Comparison of ENCODE assay signal across 21 cellular contexts in genomic region chr10:112827091-112827490, GRCh38.
A peak's percentile ranks its signal among the peaks of the same experiment; 100 is the strongest.
DNase-seq lines count a peak whose midpoint lies in the region; ATAC-seq, FAIRE-seq and TF ChIP-seq lines count a peak whose summit lies in the region.
"Had no signal": no experiment of that assay in that cellular context is flagged by ENCODE, and none has a peak within 500 bp of the region (broad histone marks: within the 10 kb centered on the region; RNA-seq: fewer than 3 reads in every experiment).

No MANE protein-coding gene starts in this region.

- no peak overlapping the region for H3K14ac ChIP-seq in neuronal stem cell (ENCODE audit: low read length)

- WGBS in GM12878 (ENCODE audit: insufficient coverage, insufficient replicate concordance, low lambda C conversion rate, missing lambda C conversion rate), result 91% methylated on average over 14 of the region's 14 CpGs
- WGBS in neuronal stem cell (ENCODE audit: extremely low coverage in 2 of 2, insufficient read length in 2 of 2, insufficient replicate concordance in 1 of 2), 2 donors, result no CpG with 5 or more reads among the region's 14 CpGs
- WGBS in SK-N-SH (ENCODE audit: low lambda C conversion rate), result 98% methylated on average over 14 of the region's 14 CpGs
- 94% methylated on average over 14 of the region's 14 CpGs for WGBS in esophagus muscularis mucosa

- no peak overlapping the region for H3K23ac ChIP-seq in neuronal stem cell (ENCODE audit: low read depth, low read length, poor library complexity)

- SMC1A ChIA-PET in GM12878 (lab: Charles Lee; ENCODE audit: uncharacterized antibody, unreplicated experiment), result no interaction called here

- H3K4me1 ChIP-seq in Panc1 (ENCODE audit: control insufficient read depth, insufficient read depth, low read length) (no peaks in the 10 kb centered on the region), GM12878 (ENCODE audit: control insufficient read depth, insufficient read depth, low read length) (no peaks in the 10 kb centered on the region), neuronal stem cell (ENCODE audit: control insufficient read depth in 2 of 2, insufficient read depth in 1 of 2, low read depth in 1 of 2, low read length in 2 of 2) (peaks cover 3 to 5% of the 10 kb centered on the region in 2 donors), SK-N-SH (ENCODE audit: control insufficient read depth in 1 of 2, insufficient read depth in 2 of 2, low read depth in 1 of 2, low read length in 1 of 2) (peaks cover 0 to 13% of the 10 kb centered on the region in 2 experiments; a peak in 2 of 4 replicates), esophagus muscularis mucosa (no peaks in the 10 kb centered on the region)
- H3K4me1 ChIP-seq: Caco-2 had no signal

- TF ChIP-seq EP300 in GM12878 (IDR thresholded peaks at IDR 0.05; ENCODE audit: borderline replicate concordance in 1 of 2, control insufficient read depth in 1 of 2, low read depth in 2 of 2, low read length in 2 of 2) (no peak), SK-N-SH (IDR thresholded peaks at IDR 0.05; ENCODE audit: borderline replicate concordance in 1 of 2, low read depth in 1 of 2, low read length in 1 of 2) (no peak), esophagus muscularis mucosa (IDR thresholded peaks at IDR 0.05) (no peak)

- H4K8ac ChIP-seq in neuronal stem cell (ENCODE audit: low read depth, low read length), result no peak overlapping the region

- no peak for TF ChIP-seq RAD21 in GM12878 (IDR thresholded peaks at IDR 0.05; ENCODE audit: insufficient read depth, low read depth, low read length)
- TF ChIP-seq RAD21 in SK-N-SH (IDR thresholded peaks at IDR 0.05; ENCODE audit: low read length), result no peak

- H3K9ac ChIP-seq in GM12878 (ENCODE audit: control insufficient read depth, insufficient read depth, low read length) (no peak overlapping the region), neuronal stem cell (ENCODE audit: low read depth, low read length, poor library complexity) (no peak overlapping the region), SK-N-SH (no peak overlapping the region)
- H3K9ac ChIP-seq: BLaER1 treated with 17β-estradiol and CSF1 and Interleukin-3, amounts not matched to agents 10 nM and 100 nM had no signal

- BruUV-seq in Panc1 (replicated peaks; lab: Mats Ljungman, UMichigan) (TSS peak; percentile 29), GM12878 (replicated peaks; lab: Mats Ljungman, UMichigan) (no TSS peak)

- H2AFZ ChIP-seq in GM12878 (ENCODE audit: control insufficient read depth, low read depth, low read length) (no peak overlapping the region), neuronal stem cell (ENCODE audit: low read length) (no peak overlapping the region), SK-N-SH (ENCODE audit: low read depth) (no peak overlapping the region)

- H3K79me2 ChIP-seq in GM12878 (ENCODE audit: control insufficient read depth, insufficient read depth, low read length) (no peaks in the 10 kb centered on the region), SK-N-SH (ENCODE audit: insufficient read depth) (no peaks in the 10 kb centered on the region)

- H4K91ac ChIP-seq in neuronal stem cell (ENCODE audit: low read depth, low read length, poor library complexity), result no peak overlapping the region

- TF ChIP-seq POLR2A in GM12878 (IDR thresholded peaks at IDR 0.05; ENCODE audit: low read depth, low read length) (no peak), esophagus muscularis mucosa (IDR thresholded peaks at IDR 0.05; ENCODE audit: low read depth) (no peak)

- no peak overlapping the region for H2AK5ac ChIP-seq in neuronal stem cell (ENCODE audit: low read depth, low read length)

- no peak overlapping the region for H2BK5ac ChIP-seq in neuronal stem cell (ENCODE audit: low read length)

- no peaks in the 10 kb centered on the region for H3K9me2 ChIP-seq in SK-N-SH

- no peaks in the 10 kb centered on the region for H3F3A ChIP-seq in SK-N-SH (replicated peaks; ENCODE audit: insufficient read depth)

- intact Hi-C loops in Panc1 (cut with micrococcal nuclease; ENCODE audit: unreplicated experiment) (no loop called here), GM12878 (cut with micrococcal nuclease; ENCODE audit: unreplicated experiment) (no loop called here), esophagus muscularis mucosa (cut with DNase I) (no loop called here)

- H3K4me3 ChIP-seq in Panc1 (ENCODE audit: low read depth in 2 of 2, low read length in 2 of 2), result no peak overlapping the region
- no peak overlapping the region for H3K4me3 ChIP-seq in GM12878
- H3K4me3 ChIP-seq in neuronal stem cell (ENCODE audit: low read length in 2 of 2), result no peak overlapping the region
- H3K4me3 ChIP-seq in SK-N-SH (ENCODE audit: low read depth in 2 of 2, low read length in 1 of 2), result no peak overlapping the region
- H3K4me3 ChIP-seq in esophagus muscularis mucosa, result no peak overlapping the region
- H3K4me3 ChIP-seq: BLaER1 treated with 17β-estradiol and CSF1 and Interleukin-3, amounts not matched to agents 10 nM and 100 nM had no signal

- H4K20me1 ChIP-seq in GM12878 (ENCODE audit: control insufficient read depth, insufficient read depth), result no peaks in the 10 kb centered on the region
- no peaks in the 10 kb centered on the region for H4K20me1 ChIP-seq in SK-N-SH (ENCODE audit: insufficient read depth)
- H4K20me1 ChIP-seq: BLaER1 treated with 17β-estradiol and CSF1 and Interleukin-3, amounts not matched to agents 10 nM and 100 nM had no signal

- no peak overlapping the region for H3K18ac ChIP-seq in neuronal stem cell (ENCODE audit: low read length)

- H3K9me3 ChIP-seq in Panc1 (ENCODE audit: control insufficient read depth, insufficient read depth, low read depth, low read length), result no peaks in the 10 kb centered on the region
- H3K9me3 ChIP-seq in GM12878 (replicated peaks; ENCODE audit: control insufficient read depth, insufficient read depth, low read length), result no peaks in the 10 kb centered on the region
- H3K9me3 ChIP-seq in neuronal stem cell (replicated peaks in 1 of 2; ENCODE audit: control insufficient read depth in 2 of 2, insufficient read depth in 1 of 2, low read depth in 1 of 2, low read length in 2 of 2), result no peaks in the 10 kb centered on the region
- H3K9me3 ChIP-seq in SK-N-SH, result no peaks in the 10 kb centered on the region
- no peaks in the 10 kb centered on the region for H3K9me3 ChIP-seq in esophagus muscularis mucosa
- H3K9me3 ChIP-seq: BLaER1 treated with 17β-estradiol and CSF1 and Interleukin-3, amounts not matched to agents 10 nM and 100 nM; Caco-2 had no signal

- POLR2A ChIA-PET in Panc1 (lab: Charles Lee), result no interaction called here
- POLR2A ChIA-PET in GM12878 (lab: Charles Lee), result no interaction called here
- POLR2A ChIA-PET in SK-N-SH (lab: Yijun Ruan, JAX), result no interaction called here

- no peaks in the 10 kb centered on the region for H3K79me1 ChIP-seq in neuronal stem cell (ENCODE audit: low read depth, low read length)

- RAD21 ChIA-PET in GM12878 (lab: Charles Lee; ENCODE audit: unreplicated experiment), result no interaction called here

- H3K4me2 ChIP-seq in GM12878 (ENCODE audit: control insufficient read depth, insufficient read depth), result no peak overlapping the region
- no peak overlapping the region for H3K4me2 ChIP-seq in neuronal stem cell (ENCODE audit: insufficient read depth, low read length, poor library complexity, severe bottlenecking)
- no peak overlapping the region for H3K4me2 ChIP-seq in SK-N-SH
- H3K4me2 ChIP-seq: BLaER1 treated with 17β-estradiol and CSF1 and Interleukin-3, amounts not matched to agents 10 nM and 100 nM had no signal

- ATAC-seq in Panc1 (no peak), GM12878 (no peak)
- ATAC-seq: CD8-positive, alpha-beta T cell had no signal

- H2BK120ac ChIP-seq in neuronal stem cell (ENCODE audit: low read depth, low read length), result no peak overlapping the region

- H3K36me3 ChIP-seq in Panc1 (ENCODE audit: control insufficient read depth, insufficient read depth, low read length) (no peaks in the 10 kb centered on the region), GM12878 (ENCODE audit: control insufficient read depth in 2 of 2, insufficient read depth in 2 of 2, low read length in 1 of 2) (no peaks in the 10 kb centered on the region), neuronal stem cell (replicated peaks in 1 of 2; ENCODE audit: control insufficient read depth in 2 of 2, insufficient read depth in 2 of 2, low read length in 2 of 2) (no peaks in the 10 kb centered on the region), SK-N-SH (replicated peaks in 1 of 2; ENCODE audit: control insufficient read depth in 1 of 2, insufficient read depth in 2 of 2, low read length in 1 of 2) (no peaks in the 10 kb centered on the region), esophagus muscularis mucosa (no peaks in the 10 kb centered on the region)

- peak overlapping the region; percentile 45 for H2BK15ac ChIP-seq in neuronal stem cell (ENCODE audit: low read length)

- no peak for TF ChIP-seq CTCF in Panc1 (IDR thresholded peaks at IDR 0.05)
- TF ChIP-seq CTCF in GM12878 (IDR thresholded peaks at IDR 0.05 in 2 of 3, conservative IDR thresholded peaks at IDR 0.05 in 1 of 3; ENCODE audit: control insufficient read depth in 2 of 3, extremely low read depth in 1 of 3, insufficient read depth in 1 of 3, low read depth in 3 of 3, low read length in 3 of 3), result no peak
- TF ChIP-seq CTCF in SK-N-SH (IDR thresholded peaks at IDR 0.05), result no peak
- TF ChIP-seq CTCF in esophagus muscularis mucosa (IDR thresholded peaks at IDR 0.05), result no peak

- in situ Hi-C loops in Panc1 (cut with HindIII; ENCODE audit: low pct_unique_long_range_greater_than_20kb, low sequenced_read_pairs) (no loop called here), GM12878 (cut with MboI) (no loop called here)

- H3K27ac ChIP-seq in Panc1 (ENCODE audit: low read length), result no peak overlapping the region
- H3K27ac ChIP-seq in GM12878 (ENCODE audit: control insufficient read depth, insufficient read depth), result no peak overlapping the region
- no peak overlapping the region for H3K27ac ChIP-seq in neuronal stem cell (replicated peaks; ENCODE audit: low read length)
- no peak overlapping the region for H3K27ac ChIP-seq in caudate nucleus (ENCODE audit: low read depth, low read length)
- no peak overlapping the region for H3K27ac ChIP-seq in SK-N-SH (ENCODE audit: low read depth in 2 of 2, low read length in 1 of 2)
- H3K27ac ChIP-seq in esophagus muscularis mucosa (replicated peaks in 1 of 4), result no peak overlapping the region
- H3K27ac ChIP-seq: BLaER1 treated with 17β-estradiol and CSF1 and Interleukin-3, amounts not matched to agents 10 nM and 100 nM; C4-2B had no signal

- H2BK12ac ChIP-seq in neuronal stem cell (ENCODE audit: low read length), result no peak overlapping the region

- FAIRE-seq in GM12878 (lab: Jason Lieb, UNC), result no peak
- FAIRE-seq: A204.1, D721Med, G401.6, GM12892, GM18507 had no signal

- CTCF ChIA-PET in Panc1 (lab: Charles Lee), result no interaction called here
- CTCF ChIA-PET in GM12878 (lab: Yijun Ruan, JAX), result no interaction called here
- CTCF ChIA-PET in SK-N-SH (lab: Yijun Ruan, JAX), result interaction anchor here (0.9 to 1.2 kb wide), 2 partner anchors 10 to 13 kb away, joined by 3 to 4 read pairs; no protein-coding TSS in a partner anchor

- no peak overlapping the region for H3K4ac ChIP-seq in neuronal stem cell (ENCODE audit: low read length)

- H3K27me3 ChIP-seq in Panc1 (ENCODE audit: control insufficient read depth, insufficient read depth, low read length), result no peaks in the 10 kb centered on the region
- H3K27me3 ChIP-seq in GM12878 (replicated peaks in 1 of 2; ENCODE audit: control insufficient read depth in 2 of 2, insufficient read depth in 2 of 2, low read length in 1 of 2), result no peaks in the 10 kb centered on the region
- H3K27me3 ChIP-seq in neuronal stem cell (ENCODE audit: control insufficient read depth in 3 of 3, insufficient read depth in 3 of 3, low read depth in 1 of 3, low read length in 3 of 3), result no peaks in the 10 kb centered on the region
- no peaks in the 10 kb centered on the region for H3K27me3 ChIP-seq in SK-N-SH (ENCODE audit: insufficient read depth)
- no peaks in the 10 kb centered on the region for H3K27me3 ChIP-seq in esophagus muscularis mucosa
- H3K27me3 ChIP-seq: BLaER1 treated with 17β-estradiol and CSF1 and Interleukin-3, amounts not matched to agents 10 nM and 100 nM had no signal

- DNase-seq in Panc1 (ENCODE audit: low read depth, low spot score) (no peak), GM12878 (ENCODE audit: low read depth, low spot score) (no peak), neuronal stem cell (ENCODE audit: low spot score) (no peak), caudate nucleus (lab: John Stamatoyannopoulos, UW) (no peak), SK-N-SH (no peak), esophagus muscularis mucosa (ENCODE audit: extremely low spot score) (no peak)
- DNase-seq: 8988T; AML-193; Caco-2; Calu3; CD4-positive, alpha-beta T cell; CD8-positive, alpha-beta T cell; DMS79 treated with DMSO at 0.1 percent for 48 hours; GF-D8 had no signal
